Comparison of ENCODE assay signal across 8 cellular contexts in genomic region chr14:94601961-94602391, GRCh38. TPM values are rescaled to one million over a fixed set of nuclear protein-coding genes. Genes with fewer than 3 reads are reported as not detected.
A peak's percentile ranks its signal among the peaks of the same experiment; 100 is the strongest.
DNase-seq lines count a peak whose midpoint lies in the region; ATAC-seq and TF ChIP-seq lines count a peak whose summit lies in the region.

No MANE protein-coding gene starts in this region.

- peaks cover 6% of the 10 kb centered on the region; the same call in 1 of the 2 replicates for H3K4me1 ChIP-seq in SJCRH30

- DNase-seq in AG08395 (ENCODE audit: low spot score): peak; percentile 92
- DNase-seq in SHP77 treated with DMSO at 0.1 percent for 48 hours (lab: John Stamatoyannopoulos, UW): peak; percentile 17
- peak; percentile 98 for DNase-seq in fibroblast of the aortic adventitia (ENCODE audit: low read depth)
- DNase-seq in occipital lobe (lab: John Stamatoyannopoulos, UW): peak; percentile 84
- no peak for DNase-seq in KBM-7
- DNase-seq in SJCRH30: no peak

- no peaks in the 10 kb centered on the region for H3K9me3 ChIP-seq in SJCRH30 (replicated peaks)

- H3K27ac ChIP-seq in SJCRH30: no peak overlapping the region

- no peak overlapping the region for H3K4me3 ChIP-seq in fibroblast of the aortic adventitia (ENCODE audit: low read depth, low read length)
- H3K4me3 ChIP-seq in SJCRH30: no peak overlapping the region

- ATAC-seq in HG02840 (IDR thresholded peaks at IDR 0.05; ENCODE audit: low FRiP score, unreplicated experiment): no peak
- no peak for ATAC-seq in HG02588 (IDR thresholded peaks at IDR 0.05; ENCODE audit: unreplicated experiment)

- no peaks in the 10 kb centered on the region for H3K27me3 ChIP-seq in SJCRH30

- H3K36me3 ChIP-seq in SJCRH30: no peaks in the 10 kb centered on the region

- TF ChIP-seq CTCF in fibroblast of the aortic adventitia (IDR thresholded peaks at IDR 0.05; ENCODE audit: insufficient read depth, low read length): peak; percentile 13

- in situ Hi-C loops in KBM-7 (cut with MboI; ENCODE audit: low pct_unique_long_range_greater_than_20kb, low sequenced_read_pairs): no loop called here

RNA-seq across cellular contexts. Expression of gene SERPINA3, which starts 10.2 kb away (rescaled TPM):
- total RNA-seq in fibroblast of the aortic adventitia (ENCODE audit: low replicate concordance) (5.3 and 13.6 TPM in 2 replicates), occipital lobe (0.94 TPM)
- 0.15 TPM in 1 of 2 replicates, not detected in the other for total RNA-seq in SJCRH30 (2014; rRNA removed; shearing (Covaris generic))

RNA-seq across cellular contexts. Expression of gene SERPINA5, which starts 20.8 kb away (rescaled TPM):
- total RNA-seq in fibroblast of the aortic adventitia (ENCODE audit: low replicate concordance) (0.09 TPM in 1 of 2 replicates, not detected in the other), occipital lobe (0.16 TPM)
- total RNA-seq in SJCRH30 (2014; rRNA removed; shearing (Covaris generic)): 0.14 and 0.48 TPM in 2 replicates

RNA-seq across cellular contexts. Expression of gene SERPINA4, which starts 40.7 kb away (rescaled TPM):
- not detected in 2 replicates for total RNA-seq in fibroblast of the aortic adventitia (ENCODE audit: low replicate concordance)
- not detected for total RNA-seq in occipital lobe
- not detected in 2 replicates for total RNA-seq in SJCRH30 (2014; rRNA removed; shearing (Covaris generic))

Comparison
In these comparisons a context has a peak if more than half of its experiments do, and no peak if none do; other contexts are left out.
1. DNase-seq: peak in AG08395 (single experiment), SHP77 treated with DMSO at 0.1 percent for 48 hours (single experiment), fibroblast of the aortic adventitia (single experiment) and occipital lobe (single experiment); none in KBM-7 (single experiment) and SJCRH30 (0 of 2).